In the genomic region with DNA sequence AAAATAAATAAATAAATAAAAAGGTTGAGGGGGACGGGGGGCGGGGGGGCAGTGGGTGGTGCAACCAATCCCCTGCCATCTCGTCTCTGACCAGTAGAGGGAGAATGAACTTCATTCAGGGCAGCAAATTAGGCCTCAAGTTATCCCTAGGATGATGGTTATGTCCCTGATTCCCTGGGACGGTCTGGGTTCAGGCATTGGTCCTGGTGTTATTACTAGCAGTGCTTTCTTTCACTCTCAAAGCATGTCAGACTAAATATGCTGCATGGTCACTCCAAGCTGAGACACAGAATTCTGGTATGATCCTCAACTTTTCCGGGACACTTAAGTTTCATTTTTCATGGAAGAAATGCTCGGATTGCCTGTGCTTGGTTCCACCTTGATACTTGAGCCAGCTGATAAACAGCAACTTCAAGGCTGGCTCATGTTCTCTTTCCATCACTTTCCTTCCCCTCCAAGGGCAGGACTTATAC, we compare ENCODE assay signal across 1 cellular context.
TF ChIP-seq lines count a peak whose summit lies in the region.

No MANE protein-coding gene starts in this region.

TF ChIP-seq in HepG2, 621 proteins besides CTCF, POLR2A, EP300 and RAD21:
- peak; percentile 45 for TF ChIP-seq STAG1 (CRISPR knock-in tag; IDR thresholded peaks at IDR 0.05)
- TF ChIP-seq, protein P1, sequence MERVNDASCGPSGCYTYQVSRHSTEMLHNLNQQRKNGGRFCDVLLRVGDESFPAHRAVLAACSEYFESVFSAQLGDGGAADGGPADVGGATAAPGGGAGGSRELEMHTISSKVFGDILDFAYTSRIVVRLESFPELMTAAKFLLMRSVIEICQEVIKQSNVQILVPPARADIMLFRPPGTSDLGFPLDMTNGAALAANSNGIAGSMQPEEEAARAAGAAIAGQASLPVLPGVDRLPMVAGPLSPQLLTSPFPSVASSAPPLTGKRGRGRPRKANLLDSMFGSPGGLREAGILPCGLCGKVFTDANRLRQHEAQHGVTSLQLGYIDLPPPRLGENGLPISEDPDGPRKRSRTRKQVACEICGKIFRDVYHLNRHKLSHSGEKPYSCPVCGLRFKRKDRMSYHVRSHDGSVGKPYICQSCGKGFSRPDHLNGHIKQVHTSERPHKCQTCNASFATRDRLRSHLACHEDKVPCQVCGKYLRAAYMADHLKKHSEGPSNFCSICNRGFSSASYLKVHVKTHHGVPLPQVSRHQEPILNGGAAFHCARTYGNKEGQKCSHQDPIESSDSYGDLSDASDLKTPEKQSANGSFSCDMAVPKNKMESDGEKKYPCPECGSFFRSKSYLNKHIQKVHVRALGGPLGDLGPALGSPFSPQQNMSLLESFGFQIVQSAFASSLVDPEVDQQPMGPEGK (CRISPR knock-in tag; IDR thresholded peaks at IDR 0.05), result 0 out of 2 replicates have a peak, but pooled peaks have one; percentile 13
- no peak for TF ChIP-seq MEF2D (CRISPR knock-in tag; IDR thresholded peaks at IDR 0.05)
- TF ChIP-seq, protein P2, sequence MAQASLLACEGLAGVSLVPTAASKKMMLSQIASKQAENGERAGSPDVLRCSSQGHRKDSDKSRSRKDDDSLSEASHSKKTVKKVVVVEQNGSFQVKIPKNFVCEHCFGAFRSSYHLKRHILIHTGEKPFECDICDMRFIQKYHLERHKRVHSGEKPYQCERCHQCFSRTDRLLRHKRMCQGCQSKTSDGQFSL (CRISPR knock-in tag; IDR thresholded peaks at IDR 0.05), result peak; percentile 69; the same call in 1 of the 2 replicates
TF ChIP-seq in HepG2: peak in this region for 3.
